In the genomic region with DNA sequence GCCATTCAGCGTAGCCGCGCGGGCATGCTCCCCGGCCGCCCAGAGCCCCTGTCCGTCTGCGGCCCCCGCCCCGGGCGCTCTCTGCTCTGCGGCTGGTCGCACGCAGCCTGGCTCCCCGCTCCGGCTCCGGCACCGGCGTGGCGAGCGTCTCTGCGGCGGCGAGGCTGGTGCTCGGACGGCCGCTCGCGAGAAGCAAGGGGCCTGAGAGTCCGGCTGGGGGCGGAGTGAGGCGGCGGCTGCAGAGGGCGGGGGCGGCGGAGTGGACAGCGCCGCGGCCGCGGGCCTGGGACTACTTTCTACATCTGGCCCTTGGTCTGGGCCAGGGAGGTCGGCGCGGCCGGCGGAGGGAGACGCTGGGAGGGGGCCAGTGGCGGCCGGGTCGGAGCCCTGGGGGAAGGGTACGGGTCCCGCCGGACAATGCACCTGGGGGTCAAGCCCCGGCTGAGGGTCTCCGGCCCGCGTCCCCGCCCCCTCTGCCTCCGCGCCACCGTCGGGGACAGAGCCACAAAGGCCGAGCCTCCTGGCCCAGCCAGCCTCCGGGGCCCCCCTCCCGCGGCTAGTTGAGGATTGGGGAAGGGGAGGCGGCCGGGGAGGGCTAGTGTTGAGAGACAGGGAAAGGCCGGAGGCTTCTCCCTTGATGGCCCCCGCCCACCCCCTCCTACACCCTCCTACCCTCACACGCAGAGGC, we compare ENCODE assay signal across 8 cellular contexts. TPM values are rescaled to one million over a fixed set of nuclear protein-coding genes. Genes with fewer than 3 reads are reported as not detected.
DNase-seq lines count a peak whose midpoint lies in the region; ATAC-seq and TF ChIP-seq lines count a peak whose summit lies in the region.

A gene with protein sequence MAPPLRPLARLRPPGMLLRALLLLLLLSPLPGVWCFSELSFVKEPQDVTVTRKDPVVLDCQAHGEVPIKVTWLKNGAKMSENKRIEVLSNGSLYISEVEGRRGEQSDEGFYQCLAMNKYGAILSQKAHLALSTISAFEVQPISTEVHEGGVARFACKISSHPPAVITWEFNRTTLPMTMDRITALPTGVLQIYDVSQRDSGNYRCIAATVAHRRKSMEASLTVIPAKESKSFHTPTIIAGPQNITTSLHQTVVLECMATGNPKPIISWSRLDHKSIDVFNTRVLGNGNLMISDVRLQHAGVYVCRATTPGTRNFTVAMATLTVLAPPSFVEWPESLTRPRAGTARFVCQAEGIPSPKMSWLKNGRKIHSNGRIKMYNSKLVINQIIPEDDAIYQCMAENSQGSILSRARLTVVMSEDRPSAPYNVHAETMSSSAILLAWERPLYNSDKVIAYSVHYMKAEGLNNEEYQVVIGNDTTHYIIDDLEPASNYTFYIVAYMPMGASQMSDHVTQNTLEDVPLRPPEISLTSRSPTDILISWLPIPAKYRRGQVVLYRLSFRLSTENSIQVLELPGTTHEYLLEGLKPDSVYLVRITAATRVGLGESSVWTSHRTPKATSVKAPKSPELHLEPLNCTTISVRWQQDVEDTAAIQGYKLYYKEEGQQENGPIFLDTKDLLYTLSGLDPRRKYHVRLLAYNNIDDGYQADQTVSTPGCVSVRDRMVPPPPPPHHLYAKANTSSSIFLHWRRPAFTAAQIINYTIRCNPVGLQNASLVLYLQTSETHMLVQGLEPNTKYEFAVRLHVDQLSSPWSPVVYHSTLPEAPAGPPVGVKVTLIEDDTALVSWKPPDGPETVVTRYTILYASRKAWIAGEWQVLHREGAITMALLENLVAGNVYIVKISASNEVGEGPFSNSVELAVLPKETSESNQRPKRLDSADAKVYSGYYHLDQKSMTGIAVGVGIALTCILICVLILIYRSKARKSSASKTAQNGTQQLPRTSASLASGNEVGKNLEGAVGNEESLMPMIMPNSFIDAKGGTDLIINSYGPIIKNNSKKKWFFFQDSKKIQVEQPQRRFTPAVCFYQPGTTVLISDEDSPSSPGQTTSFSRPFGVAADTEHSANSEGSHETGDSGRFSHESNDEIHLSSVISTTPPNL (minus strand): TSS at position 226 of the 688 bp plus-strand sequence. CDS start 221 bp downstream, at position 5.

- H3K4me3 ChIP-seq in OCI-LY7 (ENCODE audit: low read depth, low read length, poor library complexity, severe bottlenecking) (peak within 1 kb of the TSS; percentile 56), choroid plexus epithelial cell (ENCODE audit: low read depth, low read length) (peak within 1 kb of the TSS; percentile 74)

- peaks cover 5% of the 10 kb centered on the region for H3K4me1 Mint-ChIP-seq in activated naive CD4-positive, alpha-beta T cell treated with anti-CD3 and anti-CD28 coated beads, Interleukin-2, amount 50 U/mL, for 24 hours
- no peaks in the 10 kb centered on the region for H3K4me1 Mint-ChIP-seq in stimulated activated naive B cell treated with anti-CD40 and anti-IgM and Interleukin-4, amounts not matched to agents 10 μg/mL and 1 μg/mL and 100 μg/mL, for 72 hours

- no TSS peak for BruUV-seq in OCI-LY7 (replicated peaks; lab: Mats Ljungman, UMichigan)

- H3K4me1 ChIP-seq in OCI-LY7 (ENCODE audit: insufficient read depth, low read length, poor library complexity, severe bottlenecking), result no peaks in the 10 kb centered on the region

- peak; percentile 63 for ATAC-seq in left colon
- ATAC-seq in stimulated activated naive B cell treated with anti-CD40 and anti-IgM and Interleukin-4, amounts not matched to agents 10 μg/mL and 1 μg/mL and 100 μg/mL, for 72 hours (replicated peaks), result peak; percentile 21 to 42
- no peak for ATAC-seq in GM21528 (IDR thresholded peaks at IDR 0.05; ENCODE audit: low FRiP score, unreplicated experiment)

- H3K27ac ChIP-seq in OCI-LY7 (ENCODE audit: low read depth, low read length, poor library complexity, severe bottlenecking), result no peak within 1 kb of the TSS

- no peaks in the 10 kb centered on the region for H3K36me3 ChIP-seq in OCI-LY7 (ENCODE audit: insufficient read depth, low read length)

- H3K9me3 ChIP-seq in OCI-LY7 (ENCODE audit: low read length), result no peaks in the 10 kb centered on the region

- peak within 1 kb of the TSS; percentile 71 for H3K4me3 Mint-ChIP-seq in activated naive CD4-positive, alpha-beta T cell treated with anti-CD3 and anti-CD28 coated beads, Interleukin-2, amount 50 U/mL, for 24 hours
- peak within 1 kb of the TSS; percentile 58 to 71 for H3K4me3 Mint-ChIP-seq in stimulated activated naive B cell treated with anti-CD40 and anti-IgM and Interleukin-4, amounts not matched to agents 10 μg/mL and 1 μg/mL and 100 μg/mL, for 72 hours

- H3K79me2 ChIP-seq in OCI-LY7 (ENCODE audit: insufficient read depth, low read depth, low read length), result no peaks in the 10 kb centered on the region

- no peak within 1 kb of the TSS for H2AFZ ChIP-seq in OCI-LY7 (ENCODE audit: low read length)

- no peak for DNase-seq in activated naive CD4-positive, alpha-beta T cell treated with Interleukin-2 at 50 U/mL for 16 hours
- DNase-seq in OCI-LY7 (ENCODE audit: low spot score) (no peak), choroid plexus epithelial cell (ENCODE audit: low read depth) (peak; percentile 79), left colon (peak in 1 of 2 donors; percentile 43), SIG-M5 treated with dmso at 0.1 percent for 504 hours (lab: John Stamatoyannopoulos, UW; ENCODE audit: unreplicated experiment) (no peak)
- no peak for DNase-seq in stimulated activated naive B cell treated with anti-CD40 and anti-IgM and Interleukin-4, amounts not matched to agents 10 μg/mL and 1 μg/mL and 100 μg/mL, for 72 hours

- intact Hi-C loops in OCI-LY7 (cut with micrococcal nuclease; ENCODE audit: unreplicated experiment) (no loop called here), left colon (cut with DNase I, micrococcal nuclease) (no loop called here)

- peaks cover 17% of the 10 kb centered on the region for H3K27me3 Mint-ChIP-seq in activated naive CD4-positive, alpha-beta T cell treated with anti-CD3 and anti-CD28 coated beads, Interleukin-2, amount 50 U/mL, for 24 hours
- peaks cover 29 to 35% of the 10 kb centered on the region in 2 donors for H3K27me3 Mint-ChIP-seq in stimulated activated naive B cell treated with anti-CD40 and anti-IgM and Interleukin-4, amounts not matched to agents 10 μg/mL and 1 μg/mL and 100 μg/mL, for 72 hours

- no peaks in the 10 kb centered on the region for H3K9me2 ChIP-seq in OCI-LY7 (ENCODE audit: insufficient read depth, low read length)

- CTCF ChIA-PET in OCI-LY7 (lab: Charles Lee; ENCODE audit: unreplicated experiment), result no interaction called here

- no peaks in the 10 kb centered on the region for H3K9me3 Mint-ChIP-seq in activated naive CD4-positive, alpha-beta T cell treated with anti-CD3 and anti-CD28 coated beads, Interleukin-2, amount 50 U/mL, for 24 hours
- no peaks in the 10 kb centered on the region for H3K9me3 Mint-ChIP-seq in stimulated activated naive B cell treated with anti-CD40 and anti-IgM and Interleukin-4, amounts not matched to agents 10 μg/mL and 1 μg/mL and 100 μg/mL, for 72 hours

- POLR2A ChIA-PET in OCI-LY7 (lab: Charles Lee), result interaction anchor here (0.6 kb wide), 1 partner anchor 969 kb away, joined by 5 read pairs; no protein-coding TSS in a partner anchor

- no peak within 1 kb of the TSS for H3K27ac Mint-ChIP-seq in activated naive CD4-positive, alpha-beta T cell treated with anti-CD3 and anti-CD28 coated beads, Interleukin-2, amount 50 U/mL, for 24 hours
- H3K27ac Mint-ChIP-seq in stimulated activated naive B cell treated with anti-CD40 and anti-IgM and Interleukin-4, amounts not matched to agents 10 μg/mL and 1 μg/mL and 100 μg/mL, for 72 hours, result peak within 1 kb of the TSS; percentile 57

- no peaks in the 10 kb centered on the region for H4K20me1 ChIP-seq in OCI-LY7 (ENCODE audit: insufficient read depth, low read length)

- H3K4me2 ChIP-seq in OCI-LY7 (ENCODE audit: low read length), result peak within 1 kb of the TSS; percentile 53

- TF ChIP-seq CTCF in OCI-LY7 (conservative IDR thresholded peaks at IDR 0.05; ENCODE audit: low read length) (no peak), choroid plexus epithelial cell (conservative IDR thresholded peaks at IDR 0.05; ENCODE audit: low read depth, low read length) (no peak)

- no peaks in the 10 kb centered on the region for H3K36me3 Mint-ChIP-seq in activated naive CD4-positive, alpha-beta T cell treated with anti-CD3 and anti-CD28 coated beads, Interleukin-2, amount 50 U/mL, for 24 hours
- H3K36me3 Mint-ChIP-seq in stimulated activated naive B cell treated with anti-CD40 and anti-IgM and Interleukin-4, amounts not matched to agents 10 μg/mL and 1 μg/mL and 100 μg/mL, for 72 hours, result no peaks in the 10 kb centered on the region

RNA-seq across cellular contexts. Expression of the gene that starts here (rescaled TPM):
- not detected in 2 replicates for total RNA-seq in OCI-LY7 (2014; rRNA removed; shearing (Covaris generic))
- total RNA-seq in OCI-LY7 (2022) (0.15 TPM in 1 of 2 replicates, not detected in the other), left colon (1 to 10 TPM in 1 of 2 donors, under 1 TPM in 1; 0.59 to 1.3 TPM)
